Comparison of ENCODE assay signal across 22 cellular contexts in genomic region chr21:45139473-45139872, GRCh38.
"Had no signal": no experiment of that assay in that cellular context is flagged by ENCODE, and none has a peak within 500 bp of the region (broad histone marks: within the 10 kb centered on the region; RNA-seq: fewer than 3 reads in every experiment).

No MANE protein-coding gene starts in this region.

- H3K27me3 ChIP-seq: breast epithelium, esophagus squamous epithelium, ovary, right lobe of liver, stomach, testis had no signal

- H3K4me3 Mint-ChIP-seq: activated CD8-positive, alpha-beta memory T cell treated with anti-CD3 and anti-CD28 coated beads, Interleukin-2, amount 10 ng/mL, durations not matched to agents 7 days and 5 days; activated naive CD4-positive, alpha-beta T cell treated with anti-CD3 and anti-CD28 coated beads for 36 hours; dendritic cell treated with granulocyte-macrophage colony-stimulating factor and Interleukin-4, amounts not matched to agents 40 ng/mL and 50 ng/mL, for 4 days; immature natural killer cell; memory B cell had no signal

- H3K27ac ChIP-seq: breast epithelium, esophagus squamous epithelium, left ventricle myocardium inferior, ovary, right lobe of liver, testis, WERI-Rb-1 had no signal

- H3K4me3 ChIP-seq: breast epithelium, esophagus squamous epithelium, left ventricle myocardium inferior, mucosa of descending colon, ovary, right lobe of liver, smooth muscle cell, stomach, testis had no signal

- H3K9me3 ChIP-seq: breast epithelium, esophagus squamous epithelium, left ventricle myocardium inferior, mucosa of descending colon, ovary, right lobe of liver, stomach, testis had no signal

- H3K36me3 Mint-ChIP-seq: activated CD8-positive, alpha-beta memory T cell treated with anti-CD3 and anti-CD28 coated beads, Interleukin-2, amount 10 ng/mL, durations not matched to agents 7 days and 5 days had no signal

- H3K4me1 ChIP-seq: breast epithelium had no signal

- H3K4me2 ChIP-seq: smooth muscle cell had no signal

- H3K27me3 Mint-ChIP-seq: activated CD8-positive, alpha-beta memory T cell treated with anti-CD3 and anti-CD28 coated beads, Interleukin-2, amount 10 ng/mL, durations not matched to agents 7 days and 5 days; naive B cell had no signal

- DNase-seq: activated CD4-positive, alpha-beta T cell treated with anti-CD3 and anti-CD28 coated beads for 1 hour; activated CD4-positive, alpha-beta T cell treated with anti-CD3 and anti-CD28 coated beads, Interleukin-2, amount 50 U/mL, for 48 hours; activated CD8-positive, alpha-beta memory T cell treated with anti-CD3 and anti-CD28 coated beads, Interleukin-2, amount 10 ng/mL, durations not matched to agents 7 days and 5 days; activated naive CD4-positive, alpha-beta T cell treated with anti-CD3 and anti-CD28 coated beads for 36 hours; cerebellar nuclear complex; effector CD8-positive, alpha-beta T cell; esophagus squamous epithelium; immature natural killer cell; kidney glomerular epithelial cell; left ventricle myocardium inferior; mucosa of descending colon; naive B cell; ovary; stimulated activated CD4-positive, alpha-beta T cell treated with anti-CD3 and anti-CD28 coated beads, Interleukin-4, amount 100 ng/mL, for 1 hour; stomach; testis; WERI-Rb-1 had no signal

- ATAC-seq: mucosa of descending colon had no signal

- H3K9me3 Mint-ChIP-seq: activated naive CD4-positive, alpha-beta T cell treated with anti-CD3 and anti-CD28 coated beads for 36 hours; dendritic cell treated with granulocyte-macrophage colony-stimulating factor and Interleukin-4, amounts not matched to agents 40 ng/mL and 50 ng/mL, for 4 days; immature natural killer cell; memory B cell; naive B cell had no signal

- H3K27ac Mint-ChIP-seq: activated CD8-positive, alpha-beta memory T cell treated with anti-CD3 and anti-CD28 coated beads, Interleukin-2, amount 10 ng/mL, durations not matched to agents 7 days and 5 days; activated naive CD4-positive, alpha-beta T cell treated with anti-CD3 and anti-CD28 coated beads for 36 hours; dendritic cell treated with granulocyte-macrophage colony-stimulating factor and Interleukin-4, amounts not matched to agents 40 ng/mL and 50 ng/mL, for 4 days; memory B cell had no signal

- H3K36me3 ChIP-seq: breast epithelium, esophagus squamous epithelium, left ventricle myocardium inferior, ovary, right lobe of liver had no signal
